In the genomic region with DNA sequence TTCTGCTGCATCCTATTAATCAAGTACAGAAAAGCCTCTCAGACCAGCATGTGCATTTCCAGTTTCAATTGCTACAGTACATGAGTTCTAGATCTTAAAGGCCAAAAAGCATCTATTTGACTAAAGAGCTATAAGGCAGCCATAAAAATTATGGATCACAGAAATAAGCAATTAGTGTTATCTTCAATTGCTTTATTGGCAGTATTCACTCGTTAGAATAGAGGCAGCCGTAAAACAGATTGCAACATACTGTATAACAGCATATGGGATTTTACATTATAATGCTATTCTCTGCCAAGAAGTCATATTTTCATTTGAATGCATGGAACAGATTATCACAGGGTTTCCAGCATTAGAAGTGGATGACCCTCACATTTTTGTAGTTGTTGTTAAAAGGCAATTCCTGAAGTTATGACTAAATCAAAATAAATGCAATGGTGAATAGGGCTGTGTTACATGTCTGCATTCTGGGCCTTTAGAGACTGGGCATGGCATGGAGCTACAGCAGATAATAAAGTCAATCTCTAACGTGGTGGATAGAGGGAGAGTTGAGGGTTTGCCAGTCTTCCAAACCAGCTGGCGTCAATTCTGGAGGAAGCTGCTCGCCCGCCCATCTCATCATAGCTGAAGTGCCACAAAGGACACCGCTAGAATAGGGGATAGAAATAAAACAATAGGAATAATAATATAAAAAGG, we compare ENCODE assay signal across 17 cellular contexts.
DNase-seq lines count a peak whose midpoint lies in the region; ATAC-seq, FAIRE-seq and TF ChIP-seq lines count a peak whose summit lies in the region.
"Had no signal": no experiment of that assay in that cellular context is flagged by ENCODE, and none has a peak within 500 bp of the region (broad histone marks: within the 10 kb centered on the region; RNA-seq: fewer than 3 reads in every experiment).

No MANE protein-coding gene starts in this region.

- H3K4me1 ChIP-seq in ACC112 (ENCODE audit: control insufficient read depth, insufficient read depth, low read length, unreplicated experiment) (peaks cover 9% of the 10 kb centered on the region), adipocyte (ENCODE audit: control insufficient read depth, insufficient read depth, low read length) (peaks cover 14% of the 10 kb centered on the region), mucosa of descending colon (ENCODE audit: low read depth) (peaks cover 7% of the 10 kb centered on the region)
- H3K4me1 ChIP-seq: BE2C had no signal

- peak; percentile 94 for ATAC-seq in mucosa of descending colon
- ATAC-seq: CD8-positive, alpha-beta T cell had no signal

- FAIRE-seq in GM12892 (lab: Jason Lieb, UNC), result peak; percentile 58
- FAIRE-seq in RCC 7860 (lab: Jason Lieb, UNC), result no peak
- FAIRE-seq: A204.1, D721Med, H1 had no signal

- TF ChIP-seq CTCF in mucosa of descending colon (IDR thresholded peaks at IDR 0.05), result no peak

- H3K27ac ChIP-seq in ACC112 (ENCODE audit: low read depth, low read length), result 0 out of 2 replicates have a peak overlapping the region, but pooled peaks have one; percentile 9
- H3K27ac ChIP-seq: RWPE1, SJCRH30 had no signal

- H3K36me3 ChIP-seq in ACC112 (ENCODE audit: insufficient read depth, low read length) (no peaks in the 10 kb centered on the region), adipocyte (ENCODE audit: control insufficient read depth, insufficient read depth, low read length, severe bottlenecking) (no peaks in the 10 kb centered on the region), mucosa of descending colon (ENCODE audit: low read depth) (no peaks in the 10 kb centered on the region)
- H3K36me3 ChIP-seq: BE2C, SJCRH30 had no signal

- TF ChIP-seq POLR2A in GM12892 (IDR thresholded peaks at IDR 0.05; ENCODE audit: low read depth, low read length), result no peak

- DNase-seq in GM12892 (ENCODE audit: insufficient read length), result no peak
- peak; percentile 26 for DNase-seq in adipocyte (ENCODE audit: low read depth)
- DNase-seq in mucosa of descending colon, result peak in 1 of 3 donors; percentile 33
- DNase-seq in amniotic stem cell (lab: John Stamatoyannopoulos, UW), result no peak
- no peak for DNase-seq in RCC 7860 (ENCODE audit: low spot score)
- DNase-seq in HuH-7.5 (ENCODE audit: low spot score), result no peak
- DNase-seq in amygdala (lab: John Stamatoyannopoulos, UW), result no peak
- DNase-seq: BE2C; CD8-positive, alpha-beta T cell; NCI-H2029 treated with DMSO at 0.1 percent for 48 hours; NCI-H524; SJCRH30 had no signal

- H3K9ac ChIP-seq in adipocyte (ENCODE audit: low read length), result peak overlapping the region; percentile 6

- H3K4me3 ChIP-seq in ACC112 (ENCODE audit: low read depth, low read length) (no peak overlapping the region), adipocyte (ENCODE audit: low read length) (no peak overlapping the region), mucosa of descending colon (no peak overlapping the region)
- H3K4me3 ChIP-seq: SJCRH30 had no signal

- H3K9me3 ChIP-seq in adipocyte (ENCODE audit: control insufficient read depth, low read length) (no peaks in the 10 kb centered on the region), mucosa of descending colon (no peaks in the 10 kb centered on the region)
- H3K9me3 ChIP-seq: BE2C, SJCRH30 had no signal

- H3K79me2 ChIP-seq in ACC112 (ENCODE audit: control insufficient read depth, insufficient read depth, low read length, unreplicated experiment), result no peaks in the 10 kb centered on the region

- H3K27me3 ChIP-seq in ACC112 (ENCODE audit: insufficient read depth, low read length) (no peaks in the 10 kb centered on the region), adipocyte (replicated peaks; ENCODE audit: control insufficient read depth, insufficient read depth, low read length) (no peaks in the 10 kb centered on the region)
- H3K27me3 ChIP-seq: BE2C, SJCRH30 had no signal

- H2AFZ ChIP-seq in ACC112 (ENCODE audit: low read length, unreplicated experiment), result peak overlapping the region; percentile 49

- intact Hi-C loops in mucosa of descending colon (cut with DNase I, micrococcal nuclease), result no loop called here
